ENCODE assay signal across 8 cellular contexts in genomic region chr7:151756076-151756731, GRCh38.
DNase-seq lines count a peak whose midpoint lies in the region; ATAC-seq, FAIRE-seq and TF ChIP-seq lines count a peak whose summit lies in the region.

No MANE protein-coding gene starts in this region.

- H3K4me2 ChIP-seq in GM12878 (ENCODE audit: control insufficient read depth, insufficient read depth), result no peak overlapping the region

- 62% methylated on average over 19 of the region's 19 CpGs for WGBS in GM12878 (ENCODE audit: insufficient coverage, insufficient replicate concordance, low lambda C conversion rate, missing lambda C conversion rate)

- intact Hi-C loops in GM12878 (cut with micrococcal nuclease; ENCODE audit: unreplicated experiment), result loop anchor here (5.0 kb wide), 2 partner anchors 124 to 439 kb away; no protein-coding TSS in a partner anchor

- TF ChIP-seq CTCF in GM12878 (IDR thresholded peaks at IDR 0.05 in 2 of 3, conservative IDR thresholded peaks at IDR 0.05 in 1 of 3; ENCODE audit: control insufficient read depth in 2 of 3, extremely low read depth in 1 of 3, insufficient read depth in 1 of 3, low read depth in 3 of 3, low read length in 3 of 3), result no peak

- no peaks in the 10 kb centered on the region for H3K9me3 ChIP-seq in GM12878 (replicated peaks; ENCODE audit: control insufficient read depth, insufficient read depth, low read length)

- TF ChIP-seq RAD21 in GM12878 (IDR thresholded peaks at IDR 0.05; ENCODE audit: insufficient read depth, low read depth, low read length), result no peak

- H3K27ac Mint-ChIP-seq in T-helper 2 cell treated with Interferon-gamma antibody and Interleukin-4, amounts not matched to agents 5 μg/mL and 100 μg/mL, for 36 hours, result peak overlapping the region; percentile 85

- DNase-seq in T-helper 2 cell treated with Interferon-gamma antibody and Interleukin-4, amounts not matched to agents 5 μg/mL and 100 μg/mL, for 36 hours (ENCODE audit: low spot score), result peak; percentile 64
- DNase-seq in GM12878 (ENCODE audit: low read depth, low spot score), result no peak
- no peak for DNase-seq in epidermal melanocyte (ENCODE audit: insufficient read length, low spot score)
- DNase-seq in COR-L47 (lab: John Stamatoyannopoulos, UW), result no peak
- DNase-seq in HuH-7.5 (ENCODE audit: low spot score), result no peak

- peaks cover 22% of the 10 kb centered on the region for H3K4me1 Mint-ChIP-seq in T-helper 2 cell treated with Interferon-gamma antibody and Interleukin-4, amounts not matched to agents 5 μg/mL and 100 μg/mL, for 36 hours (ENCODE audit: low read depth)

- H3K4me3 Mint-ChIP-seq in T-helper 2 cell treated with Interferon-gamma antibody and Interleukin-4, amounts not matched to agents 5 μg/mL and 100 μg/mL, for 36 hours, result peak overlapping the region; percentile 57

- H3K4me1 ChIP-seq in GM12878 (ENCODE audit: control insufficient read depth, insufficient read depth, low read length) (no peaks in the 10 kb centered on the region), rectal smooth muscle tissue (ENCODE audit: control insufficient read depth, insufficient read depth, low read length) (peaks cover 49% of the 10 kb centered on the region)

- CTCF ChIA-PET in GM12878 (lab: Yijun Ruan, JAX), result interaction anchor here (0.6 to 2.8 kb wide), 3 partner anchors 12 to 390 kb away, joined by 3 to 9 read pairs (median 3); no protein-coding TSS in a partner anchor

- no peak overlapping the region for H3K4me3 ChIP-seq in GM12878
- H3K4me3 ChIP-seq in rectal smooth muscle tissue (ENCODE audit: low read length), result no peak overlapping the region

- H3K79me2 ChIP-seq in GM12878 (ENCODE audit: control insufficient read depth, insufficient read depth, low read length), result no peaks in the 10 kb centered on the region

- no peak for TF ChIP-seq POLR2A in GM12878 (IDR thresholded peaks at IDR 0.05; ENCODE audit: low read depth, low read length)

- H3K27me3 Mint-ChIP-seq in T-helper 2 cell treated with Interferon-gamma antibody and Interleukin-4, amounts not matched to agents 5 μg/mL and 100 μg/mL, for 36 hours (ENCODE audit: low read depth), result no peaks in the 10 kb centered on the region

- H3K36me3 ChIP-seq in GM12878 (ENCODE audit: control insufficient read depth in 2 of 2, insufficient read depth in 2 of 2, low read length in 1 of 2) (no peaks in the 10 kb centered on the region), rectal smooth muscle tissue (ENCODE audit: control insufficient read depth, insufficient read depth, low read length) (no peaks in the 10 kb centered on the region)

- no peaks in the 10 kb centered on the region for H4K20me1 ChIP-seq in GM12878 (ENCODE audit: control insufficient read depth, insufficient read depth)

- in situ Hi-C loops in GM12878 (cut with MboI), result no loop called here

- H3K9ac ChIP-seq in GM12878 (ENCODE audit: control insufficient read depth, insufficient read depth, low read length) (no peak overlapping the region), rectal smooth muscle tissue (ENCODE audit: low read length) (no peak overlapping the region)

- peaks cover 2% of the 10 kb centered on the region for H3K36me3 Mint-ChIP-seq in T-helper 2 cell treated with Interferon-gamma antibody and Interleukin-4, amounts not matched to agents 5 μg/mL and 100 μg/mL, for 36 hours (ENCODE audit: low read depth)

- H3K9me3 Mint-ChIP-seq in T-helper 2 cell treated with Interferon-gamma antibody and Interleukin-4, amounts not matched to agents 5 μg/mL and 100 μg/mL, for 36 hours, result no peaks in the 10 kb centered on the region

- RAD21 ChIA-PET in GM12878 (lab: Charles Lee; ENCODE audit: unreplicated experiment), result no interaction called here

- ATAC-seq in GM18907 (IDR thresholded peaks at IDR 0.05; ENCODE audit: unreplicated experiment) (peak; percentile 51), GM12878 (peak; percentile 54), GM19035 (IDR thresholded peaks at IDR 0.05; ENCODE audit: unreplicated experiment) (no peak)

- TF ChIP-seq EP300 in GM12878 (IDR thresholded peaks at IDR 0.05; ENCODE audit: borderline replicate concordance in 1 of 2, control insufficient read depth in 1 of 2, low read depth in 2 of 2, low read length in 2 of 2), result no peak

- POLR2A ChIA-PET in GM12878 (lab: Charles Lee), result no interaction called here

- no peaks in the 10 kb centered on the region for H3K27me3 ChIP-seq in GM12878 (replicated peaks in 1 of 2; ENCODE audit: control insufficient read depth in 2 of 2, insufficient read depth in 2 of 2, low read length in 1 of 2)
- no peaks in the 10 kb centered on the region for H3K27me3 ChIP-seq in rectal smooth muscle tissue (ENCODE audit: control insufficient read depth, insufficient read depth, low read length)

- H3K27ac ChIP-seq in GM12878 (ENCODE audit: control insufficient read depth, insufficient read depth), result no peak overlapping the region
- H3K27ac ChIP-seq in rectal smooth muscle tissue (ENCODE audit: low read depth, low read length), result peak overlapping the region; percentile 48

- no peak for FAIRE-seq in GM12878 (lab: Jason Lieb, UNC)

- SMC1A ChIA-PET in GM12878 (lab: Charles Lee; ENCODE audit: uncharacterized antibody, unreplicated experiment), result interaction anchor here (2.2 kb wide), 1 partner anchor 12 kb away, joined by 5 read pairs; no protein-coding TSS in a partner anchor

- BruUV-seq in GM12878 (replicated peaks; lab: Mats Ljungman, UMichigan), result no TSS peak

- H2AFZ ChIP-seq in GM12878 (ENCODE audit: control insufficient read depth, low read depth, low read length), result no peak overlapping the region; the same call in 1 of the 2 replicates

TF ChIP-seq in GM12878, 131 proteins besides CTCF, POLR2A, EP300 and RAD21 (continues in another document):
- TF ChIP-seq SUZ12 (IDR thresholded peaks at IDR 0.05; ENCODE audit: unreplicated experiment) (no peak), IKZF1 (conservative IDR thresholded peaks at IDR 0.05) (no peak), CHD1 (IDR thresholded peaks at IDR 0.05; ENCODE audit: low read depth, low read length) (no peak), EZH2 (IDR thresholded peaks at IDR 0.05; ENCODE audit: borderline replicate concordance, control insufficient read depth, low read depth, low read length) (no peak), DPF2 (IDR thresholded peaks at IDR 0.05) (no peak), PRDM15 (CRISPR knock-in tag; IDR thresholded peaks at IDR 0.05) (no peak), RCOR1 (conservative IDR thresholded peaks at IDR 0.05; ENCODE audit: low read depth, low read length) (no peak), MTA2 (IDR thresholded peaks at IDR 0.05; ENCODE audit: low read depth) (no peak), FOS (IDR thresholded peaks at IDR 0.05; ENCODE audit: borderline replicate concordance, extremely low read depth, insufficient read length) (no peak), SMAD5 (IDR thresholded peaks at IDR 0.05; ENCODE audit: low read depth) (no peak), E2F8 (IDR thresholded peaks at IDR 0.05; ENCODE audit: low read depth, partially characterized antibody) (no peak), ZNF24 (IDR thresholded peaks at IDR 0.05) (no peak), RFX5 (IDR thresholded peaks at IDR 0.05; ENCODE audit: low read depth, low read length) (no peak)
